23 cellular contexts compared by ENCODE assay signal in the genomic region with DNA sequence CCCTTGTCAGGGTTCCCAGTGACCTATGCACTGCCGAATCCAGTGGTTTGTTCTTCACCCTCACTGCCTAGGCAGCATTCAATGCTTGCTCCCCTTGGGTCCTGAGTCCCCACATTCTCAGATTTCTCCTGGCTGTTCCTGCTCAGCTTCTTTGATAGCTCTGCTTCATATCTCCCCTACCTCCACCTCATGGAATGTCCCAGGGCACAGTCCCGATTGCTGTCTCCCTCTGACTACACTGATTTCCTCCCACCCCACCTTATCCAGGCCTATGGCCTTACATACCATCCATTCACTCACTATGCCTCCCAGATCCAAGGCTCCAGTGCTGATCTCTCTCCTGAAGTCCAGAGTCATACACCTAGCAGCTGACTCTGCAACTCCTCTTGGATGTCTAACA. TPM values are rescaled to one million over a fixed set of nuclear protein-coding genes. Genes with fewer than 3 reads are reported as not detected.
DNase-seq lines count a peak whose midpoint lies in the region; ATAC-seq and TF ChIP-seq lines count a peak whose summit lies in the region.
"Had no signal": no experiment of that assay in that cellular context is flagged by ENCODE, and none has a peak within 500 bp of the region (broad histone marks: within the 10 kb centered on the region; RNA-seq: fewer than 3 reads in every experiment).

No MANE protein-coding gene starts in this region.

- peak overlapping the region in 3 of 11 experiments; percentile 19 to 57 (median 44); a peak in 3 of 22 replicates for H3K9ac ChIP-seq in BLaER1 treated with 17β-estradiol and CSF1 and Interleukin-3, amounts not matched to agents 10 nM and 100 nM

- H3K4me2 ChIP-seq in BLaER1 treated with 17β-estradiol and CSF1 and Interleukin-3, amounts not matched to agents 10 nM and 100 nM = peak overlapping the region in 7 of 11 experiments; percentile 19 to 100 (median 100); a peak in 11 of 22 replicates

- CTCF ChIA-PET in HEK293 (lab: Yijun Ruan, JAX) = interaction anchor here (0.9 to 3.1 kb wide), 4 partner anchors 19 to 262 kb away, joined by 3 to 29 read pairs (median 4); no protein-coding TSS in a partner anchor

- POLR2A ChIA-PET in HEK293 (lab: Yijun Ruan, JAX) = interaction anchor here (0.6 kb wide), 1 partner anchor 25 kb away, joined by 3 read pairs; no protein-coding TSS in a partner anchor

- intact Hi-C loops in psoas muscle (cut with DNase I) = loop anchor here (5.0 kb wide), 1 partner anchor 106 kb away; no protein-coding TSS in a partner anchor

- WGBS in psoas muscle, 3 donors = 86 to 98% (median 91%) methylated on average over 2 of the region's 2 CpGs

- peaks cover 6 to 16% (median 11%) of the 10 kb centered on the region in 11 experiments; a peak in 16 of 22 replicates for H3K27me3 ChIP-seq in BLaER1 treated with 17β-estradiol and CSF1 and Interleukin-3, amounts not matched to agents 10 nM and 100 nM
- no peaks in the 10 kb centered on the region for H3K27me3 ChIP-seq in psoas muscle (ENCODE audit: insufficient read depth in 3 of 3, low read length in 2 of 3)
- H3K27me3 ChIP-seq: SJCRH30, suprapubic skin had no signal

- no peak overlapping the region for H3K4me3 ChIP-seq in BLaER1 treated with 17β-estradiol and CSF1 and Interleukin-3, amounts not matched to agents 10 nM and 100 nM
- H3K4me3 ChIP-seq in HEK293 (ENCODE audit: low read depth, low read length) (no peak overlapping the region), psoas muscle (no peak overlapping the region)
- H3K4me3 ChIP-seq: prostate gland, suprapubic skin had no signal

- ATAC-seq in left lobe of liver (peak; percentile 12), GM21423 (IDR thresholded peaks at IDR 0.05; ENCODE audit: unreplicated experiment) (no peak), GM18498 (IDR thresholded peaks at IDR 0.05; ENCODE audit: unreplicated experiment) (no peak), psoas muscle (no peak)
- ATAC-seq: esophagus mucosa had no signal

- H3K36me3 ChIP-seq in BLaER1 treated with 17β-estradiol and CSF1 and Interleukin-3, amounts not matched to agents 10 nM and 100 nM = peaks cover 0 to 12% (median 8%) of the 10 kb centered on the region in 11 experiments; a peak in 10 of 22 replicates
- H3K36me3 ChIP-seq in HEK293 (ENCODE audit: control insufficient read depth in 2 of 2, insufficient read depth in 1 of 2, low read length in 2 of 2) = no peaks in the 10 kb centered on the region
- H3K36me3 ChIP-seq in psoas muscle (ENCODE audit: insufficient read depth in 1 of 2, low read depth in 1 of 2) = peaks cover 0 to 7% of the 10 kb centered on the region in 2 donors
- H3K36me3 ChIP-seq: prostate gland, SJCRH30, suprapubic skin had no signal

- peaks cover 30 to 54% (median 48%) of the 10 kb centered on the region in 10 experiments for H3K4me1 ChIP-seq in BLaER1 treated with 17β-estradiol and CSF1 and Interleukin-3, amounts not matched to agents 10 nM and 100 nM
- H3K4me1 ChIP-seq in HEK293 (ENCODE audit: control insufficient read depth, insufficient read depth, low read length) (no peaks in the 10 kb centered on the region), psoas muscle (peaks cover 22% of the 10 kb centered on the region)

- TF ChIP-seq CTCF in HEK293 (tag by site-specific recombination; IDR thresholded peaks at IDR 0.05) (no peak), psoas muscle (IDR thresholded peaks at IDR 0.05) (no peak)

- no peak overlapping the region for H3K27ac ChIP-seq in BLaER1 treated with 17β-estradiol and CSF1 and Interleukin-3, amounts not matched to agents 10 nM and 100 nM
- H3K27ac ChIP-seq in HEK293 (ENCODE audit: extremely low read depth, low read depth, low read length) = no peak overlapping the region
- no peak overlapping the region for H3K27ac ChIP-seq in psoas muscle
- H3K27ac ChIP-seq: prostate gland, SJCRH30, suprapubic skin had no signal

- no peaks in the 10 kb centered on the region for H3K9me3 ChIP-seq in BLaER1 treated with 17β-estradiol and CSF1 and Interleukin-3, amounts not matched to agents 10 nM and 100 nM (replicated peaks in 1 of 11)
- no peaks in the 10 kb centered on the region for H3K9me3 ChIP-seq in HEK293 (ENCODE audit: control insufficient read depth, insufficient read depth, low read depth, low read length)
- H3K9me3 ChIP-seq in psoas muscle = no peaks in the 10 kb centered on the region
- H3K9me3 ChIP-seq: prostate gland, SJCRH30, suprapubic skin had no signal

- DNase-seq in left lobe of liver (ENCODE audit: low spot score) (no peak), psoas muscle (no peak)
- DNase-seq: activated CD4-positive, alpha-beta T cell treated with anti-CD3 and anti-CD28 coated beads, Interleukin-2, amount 50 U/mL, for 4 hours; activated naive CD4-positive, alpha-beta T cell treated with anti-CD3 and anti-CD28 coated beads, Interleukin-2, amount 50 U/mL, for 16 hours; anterior cingulate cortex; foreskin fibroblast; head of caudate nucleus; NCI-H1436; NCI-H2107; NCI-H774; SJCRH30 had no signal

- no peaks in the 10 kb centered on the region for H4K20me1 ChIP-seq in BLaER1 treated with 17β-estradiol and CSF1 and Interleukin-3, amounts not matched to agents 10 nM and 100 nM

TF ChIP-seq in HEK293, 187 proteins besides CTCF, POLR2A, EP300 and RAD21:
- TF ChIP-seq ZBTB17 (tag by site-specific recombination; IDR thresholded peaks at IDR 0.05) (0 out of 2 replicates have a peak, but pooled peaks have one; percentile 31), YY2 (tag by site-specific recombination; IDR thresholded peaks at IDR 0.05) (no peak)
- TF ChIP-seq, protein P1, sequence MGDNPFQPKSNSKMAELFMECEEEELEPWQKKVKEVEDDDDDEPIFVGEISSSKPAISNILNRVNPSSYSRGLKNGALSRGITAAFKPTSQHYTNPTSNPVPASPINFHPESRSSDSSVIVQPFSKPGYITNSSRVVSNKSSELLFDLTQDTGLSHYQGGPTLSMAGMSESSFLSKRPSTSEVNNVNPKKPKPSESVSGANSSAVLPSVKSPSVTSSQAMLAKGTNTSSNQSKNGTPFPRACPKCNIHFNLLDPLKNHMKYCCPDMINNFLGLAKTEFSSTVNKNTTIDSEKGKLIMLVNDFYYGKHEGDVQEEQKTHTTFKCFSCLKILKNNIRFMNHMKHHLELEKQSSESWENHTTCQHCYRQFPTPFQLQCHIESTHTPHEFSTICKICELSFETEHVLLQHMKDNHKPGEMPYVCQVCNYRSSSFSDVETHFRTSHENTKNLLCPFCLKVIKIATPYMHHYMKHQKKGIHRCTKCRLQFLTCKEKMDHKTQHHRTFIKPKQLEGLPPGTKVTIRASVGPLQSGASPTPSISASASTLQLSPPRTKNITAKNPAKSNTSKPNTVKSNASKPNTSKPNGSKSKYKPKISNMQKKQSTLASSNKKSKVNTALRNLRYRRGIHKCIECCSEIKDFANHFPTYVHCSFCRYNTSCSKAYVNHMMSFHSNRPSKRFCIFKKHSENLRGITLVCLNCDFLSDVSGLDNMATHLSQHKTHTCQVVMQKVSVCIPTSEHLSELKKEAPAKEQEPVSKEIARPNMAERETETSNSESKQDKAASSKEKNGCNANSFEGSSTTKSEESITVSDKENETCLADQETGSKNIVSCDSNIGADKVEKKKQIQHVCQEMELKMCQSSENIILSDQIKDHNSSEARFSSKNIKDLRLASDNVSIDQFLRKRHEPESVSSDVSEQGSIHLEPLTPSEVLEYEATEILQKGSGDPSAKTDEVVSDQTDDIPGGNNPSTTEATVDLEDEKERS (tag by site-specific recombination; IDR thresholded peaks at IDR 0.05) = no peak
- TF ChIP-seq, protein P2, sequence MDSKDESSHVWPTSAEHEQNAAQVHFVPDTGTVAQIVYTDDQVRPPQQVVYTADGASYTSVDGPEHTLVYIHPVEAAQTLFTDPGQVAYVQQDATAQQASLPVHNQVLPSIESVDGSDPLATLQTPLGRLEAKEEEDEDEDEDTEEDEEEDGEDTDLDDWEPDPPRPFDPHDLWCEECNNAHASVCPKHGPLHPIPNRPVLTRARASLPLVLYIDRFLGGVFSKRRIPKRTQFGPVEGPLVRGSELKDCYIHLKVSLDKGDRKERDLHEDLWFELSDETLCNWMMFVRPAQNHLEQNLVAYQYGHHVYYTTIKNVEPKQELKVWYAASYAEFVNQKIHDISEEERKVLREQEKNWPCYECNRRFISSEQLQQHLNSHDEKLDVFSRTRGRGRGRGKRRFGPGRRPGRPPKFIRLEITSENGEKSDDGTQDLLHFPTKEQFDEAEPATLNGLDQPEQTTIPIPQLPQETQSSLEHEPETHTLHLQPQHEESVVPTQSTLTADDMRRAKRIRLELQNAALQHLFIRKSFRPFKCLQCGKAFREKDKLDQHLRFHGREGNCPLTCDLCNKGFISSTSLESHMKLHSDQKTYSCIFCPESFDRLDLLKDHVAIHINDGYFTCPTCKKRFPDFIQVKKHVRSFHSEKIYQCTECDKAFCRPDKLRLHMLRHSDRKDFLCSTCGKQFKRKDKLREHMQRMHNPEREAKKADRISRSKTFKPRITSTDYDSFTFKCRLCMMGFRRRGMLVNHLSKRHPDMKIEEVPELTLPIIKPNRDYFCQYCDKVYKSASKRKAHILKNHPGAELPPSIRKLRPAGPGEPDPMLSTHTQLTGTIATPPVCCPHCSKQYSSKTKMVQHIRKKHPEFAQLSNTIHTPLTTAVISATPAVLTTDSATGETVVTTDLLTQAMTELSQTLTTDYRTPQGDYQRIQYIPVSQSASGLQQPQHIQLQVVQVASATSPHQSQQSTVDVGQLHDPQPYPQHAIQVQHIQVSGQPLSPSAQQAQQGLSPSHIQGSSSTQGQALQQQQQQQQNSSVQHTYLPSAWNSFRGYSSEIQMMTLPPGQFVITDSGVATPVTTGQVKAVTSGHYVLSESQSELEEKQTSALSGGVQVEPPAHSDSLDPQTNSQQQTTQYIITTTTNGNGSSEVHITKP (tag by site-specific recombination; IDR thresholded peaks at IDR 0.05) = peak; percentile 57

RNA-seq across cellular contexts. Expression of a gene that starts 1.5 kb away (rescaled TPM):
- total RNA-seq in left lobe of liver = not detected
- total RNA-seq in psoas muscle = not detected
- polyA plus RNA-seq in psoas muscle = under 1 TPM in 2 of 3 donors, not detected in 1; 0.03 to 0.28 TPM
- total RNA-seq: activated T-helper 1 cell treated with anti-CD3 and anti-CD28 coated beads, Interleukin-12 subunit alpha, Interleukin-12 subunit beta, Interleukin-2, Interleukin-4 antibody, amounts not matched to agents 30 ng/mL and 10 ng/mL and 1 ng/mL, durations not matched to agents 14 hours and 24 hours and 36 hours; cardiac septum; esophagus mucosa; lung microvascular endothelial cell; prostate gland; SJCRH30; urinary bladder had no signal
- polyA plus RNA-seq: CD14-positive monocyte had no signal

RNA-seq across cellular contexts. Expression of a gene that starts 1.9 kb away (rescaled TPM):
- total RNA-seq in left lobe of liver = 0.63 TPM
- 10 to 100 TPM in 1 of 4 donors, 1 to 10 TPM in 3; 2.2 to 20.1 (median 3.6) TPM for total RNA-seq in psoas muscle
- polyA plus RNA-seq in psoas muscle = 1 to 10 TPM; 2.4 to 5.2 (median 3.6) TPM

RNA-seq across cellular contexts. Expression of a gene that starts 12.6 kb away (rescaled TPM):
- 33.2 TPM for total RNA-seq in left lobe of liver
- total RNA-seq in psoas muscle = 10 to 100 TPM in 1 of 4 donors, 1 to 10 TPM in 3; 4.9 to 10.4 (median 7.3) TPM
- 1 to 10 TPM; 3.3 to 4.2 (median 4.1) TPM for polyA plus RNA-seq in psoas muscle

RNA-seq across cellular contexts. Expression of a gene that starts 14.8 kb away (rescaled TPM):
- total RNA-seq in left lobe of liver = 14.6 TPM
- 10 to 100 TPM; 11.6 to 16.1 (median 13.1) TPM for total RNA-seq in psoas muscle
- polyA plus RNA-seq in psoas muscle = 10 to 100 TPM in 1 of 3 donors, 1 to 10 TPM in 2; 9.1 to 15.5 (median 9.5) TPM

RNA-seq across cellular contexts. Expression of a gene that starts 55.2 kb away (rescaled TPM):
- total RNA-seq in left lobe of liver (0.75 TPM), psoas muscle (1 to 10 TPM in 2 of 4 donors, under 1 TPM in 2; 0.36 to 1.2 (median 0.81) TPM)
- polyA plus RNA-seq in psoas muscle = 1 to 10 TPM; 1.3 to 4.6 (median 2.0) TPM
